Comparison of ENCODE assay signal across 23 cellular contexts in the genomic region with DNA sequence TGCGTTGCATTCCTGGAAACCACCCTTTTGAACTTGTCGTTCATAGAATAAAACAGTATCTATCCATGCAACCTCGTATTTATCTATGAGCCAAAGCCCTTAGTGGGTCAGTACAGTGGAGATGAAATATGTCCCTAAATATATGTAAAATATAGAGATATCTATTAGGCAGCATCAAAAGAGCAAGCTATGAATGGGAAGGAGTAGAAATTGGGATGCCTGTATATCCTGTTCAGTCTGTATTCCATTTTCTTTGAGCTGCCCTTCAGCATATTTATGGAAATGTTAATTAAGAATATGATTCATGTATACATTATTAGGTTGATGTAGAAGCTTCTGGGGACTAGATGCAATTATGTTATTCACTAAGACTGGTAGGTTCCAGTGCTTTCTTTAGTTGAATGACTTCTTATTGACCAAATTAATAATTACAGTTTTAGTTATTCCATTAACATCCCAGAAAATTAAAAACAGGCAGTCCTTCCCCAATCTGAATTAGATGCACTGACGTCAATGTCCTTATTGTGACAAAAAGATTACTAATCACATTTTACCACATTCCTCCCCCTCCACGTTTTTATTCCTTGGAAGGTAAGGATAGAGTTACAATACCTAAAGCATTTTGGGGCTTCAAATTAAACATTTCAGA.
"Had no signal": no experiment of that assay in that cellular context is flagged by ENCODE, and none has a peak within 500 bp of the region (broad histone marks: within the 10 kb centered on the region; RNA-seq: fewer than 3 reads in every experiment).

No MANE protein-coding gene starts in this region.

- H3K27me3 ChIP-seq: colonic mucosa, dorsolateral prefrontal cortex, esophagus muscularis mucosa, esophagus squamous epithelium, foreskin keratinocyte, gastrocnemius medialis, gastroesophageal sphincter, heart left ventricle, heart right ventricle had no signal

- H3K4me3 ChIP-seq: colonic mucosa, coronary artery, dorsolateral prefrontal cortex, esophagus muscularis mucosa, esophagus squamous epithelium, gastrocnemius medialis, gastroesophageal sphincter, heart left ventricle, heart right ventricle had no signal

- DNase-seq: colonic mucosa; cortex of kidney; dermis blood vessel endothelial cell; dorsolateral prefrontal cortex; effector CD4-positive, alpha-beta T cell; effector CD8-positive, alpha-beta T cell; effector memory CD4-positive, alpha-beta T cell; effector memory CD8-positive, alpha-beta T cell; endodermal cell; erythroblast; esophagus squamous epithelium; foreskin fibroblast; foreskin keratinocyte; foreskin melanocyte; gastrocnemius medialis; glutamatergic neuron; head of caudate nucleus; heart left ventricle; heart right ventricle had no signal

- H3K9me3 ChIP-seq: colonic mucosa, esophagus muscularis mucosa, esophagus squamous epithelium, gastrocnemius medialis, gastroesophageal sphincter, heart left ventricle, heart right ventricle had no signal

- H3K4me1 ChIP-seq: colonic mucosa, esophagus squamous epithelium, gastrocnemius medialis, gastroesophageal sphincter had no signal

- H3K27ac ChIP-seq: colonic mucosa, coronary artery, dorsolateral prefrontal cortex, esophagus muscularis mucosa, esophagus squamous epithelium, foreskin keratinocyte, gastrocnemius medialis, gastroesophageal sphincter, heart left ventricle, heart right ventricle had no signal

- H3K36me3 ChIP-seq: colonic mucosa, gastrocnemius medialis had no signal

- ATAC-seq: effector memory CD8-positive, alpha-beta T cell; esophagus mucosa; foreskin keratinocyte; gastrocnemius medialis; gastroesophageal sphincter; heart left ventricle; heart right ventricle had no signal
